In genomic region chr15:65087873-65088642, GRCh38 we compare ENCODE assay signal across 13 cellular contexts. TPM values are rescaled to one million over a fixed set of nuclear protein-coding genes. Genes with fewer than 3 reads are reported as not detected.
A peak's percentile ranks its signal among the peaks of the same experiment; 100 is the strongest.
DNase-seq lines count a peak whose midpoint lies in the region; ATAC-seq and TF ChIP-seq lines count a peak whose summit lies in the region.
"Had no signal": no experiment of that assay in that cellular context is flagged by ENCODE, and none has a peak within 500 bp of the region (broad histone marks: within the 10 kb centered on the region; RNA-seq: fewer than 3 reads in every experiment).

No MANE protein-coding gene starts in this region.

- TF ChIP-seq CTCF in endodermal cell (conservative IDR thresholded peaks at IDR 0.05) (no peak), lower lobe of right lung (IDR thresholded peaks at IDR 0.05) (no peak), GM20000 (IDR thresholded peaks at IDR 0.05; ENCODE audit: extremely low read depth, missing control alignments) (no peak)

- H3K27me3 ChIP-seq in HUES48 (ENCODE audit: control insufficient read depth, insufficient read depth, low read length) (no peaks in the 10 kb centered on the region), endodermal cell (ENCODE audit: control insufficient read depth, insufficient read depth, low read length, poor library complexity, severe bottlenecking) (no peaks in the 10 kb centered on the region), lower lobe of right lung (ENCODE audit: low read depth) (no peaks in the 10 kb centered on the region), stomach smooth muscle (ENCODE audit: control insufficient read depth in 1 of 2, insufficient read depth in 2 of 2, low read length in 2 of 2) (no peaks in the 10 kb centered on the region)
- peaks cover 8% of the 10 kb centered on the region for H3K27me3 ChIP-seq in CD8-positive, alpha-beta memory T cell (ENCODE audit: insufficient read depth, low read length, poor library complexity, severe bottlenecking)

- 91 to 99% methylated on average over 7 to 13 of the region's 13 CpGs for WGBS in endodermal cell (ENCODE audit: insufficient coverage in 1 of 2, insufficient read length in 1 of 2), 2 experiments

- peaks cover 59% of the 10 kb centered on the region for H3K4me1 Mint-ChIP-seq in endodermal cell
- peaks cover 0 to under 1% (median 0%) of the 10 kb centered on the region in 3 donors for H3K4me1 Mint-ChIP-seq in CD8-positive, alpha-beta memory T cell
- H3K4me1 Mint-ChIP-seq: activated CD4-positive, alpha-beta T cell treated with anti-CD3 and anti-CD28 coated beads for 36 hours; activated T-helper 17 cell treated with anti-CD3 and anti-CD28 coated beads, Interleukin-2, amount 50 U/mL, for 72 hours had no signal

- peaks cover 19% of the 10 kb centered on the region for H3K27me3 Mint-ChIP-seq in endodermal cell (ENCODE audit: insufficient read depth)
- peaks cover 9 to 24% of the 10 kb centered on the region in 2 donors for H3K27me3 Mint-ChIP-seq in CD8-positive, alpha-beta memory T cell
- H3K27me3 Mint-ChIP-seq: activated CD4-positive, alpha-beta T cell treated with anti-CD3 and anti-CD28 coated beads for 36 hours had no signal

- H3K9ac ChIP-seq in HUES48 (ENCODE audit: low read depth, low read length) (no peak overlapping the region), endodermal cell (ENCODE audit: extremely low read depth, low read length, poor library complexity, severe bottlenecking) (no peak overlapping the region), stomach smooth muscle (ENCODE audit: low read length in 2 of 2) (peak overlapping the region; percentile 62 to 86)
- H3K9ac ChIP-seq: SK-N-SH had no signal

- H3K27ac Mint-ChIP-seq in endodermal cell, result peak overlapping the region; percentile 52
- H3K27ac Mint-ChIP-seq in CD8-positive, alpha-beta memory T cell, result no peak overlapping the region
- H3K27ac Mint-ChIP-seq: activated CD4-positive, alpha-beta T cell treated with anti-CD3 and anti-CD28 coated beads for 36 hours; activated T-helper 17 cell treated with anti-CD3 and anti-CD28 coated beads, Interleukin-2, amount 50 U/mL, for 72 hours had no signal

- intact Hi-C loops in lower lobe of right lung (cut with DNase I), result no loop called here

- H3K4me3 Mint-ChIP-seq in endodermal cell, result no peak overlapping the region
- no peak overlapping the region for H3K4me3 Mint-ChIP-seq in CD8-positive, alpha-beta memory T cell
- H3K4me3 Mint-ChIP-seq: activated CD4-positive, alpha-beta T cell treated with anti-CD3 and anti-CD28 coated beads for 36 hours; activated T-helper 17 cell treated with anti-CD3 and anti-CD28 coated beads, Interleukin-2, amount 50 U/mL, for 72 hours had no signal

- H3K36me3 Mint-ChIP-seq in endodermal cell (ENCODE audit: low read depth), result no peaks in the 10 kb centered on the region
- no peaks in the 10 kb centered on the region for H3K36me3 Mint-ChIP-seq in CD8-positive, alpha-beta memory T cell

- DNase-seq in endodermal cell (no peak), lower lobe of right lung (peak; percentile 65), HCEC 1CT (no peak), GM20000 (ENCODE audit: low spot score) (no peak)
- no peak for DNase-seq in activated effector memory CD4-positive, alpha-beta T cell treated with Interleukin-2 at 50 U/mL for 16 hours
- DNase-seq in CD8-positive, alpha-beta memory T cell, result no peak
- DNase-seq: activated CD4-positive, alpha-beta T cell treated with anti-CD3 and anti-CD28 coated beads for 36 hours; GDM1; NCI-H1048; SK-N-SH had no signal

- H3K9me3 ChIP-seq in HUES48 (ENCODE audit: control insufficient read depth, insufficient read depth, low read length) (no peaks in the 10 kb centered on the region), endodermal cell (ENCODE audit: control insufficient read depth, low read length) (no peaks in the 10 kb centered on the region), lower lobe of right lung (no peaks in the 10 kb centered on the region), stomach smooth muscle (ENCODE audit: control insufficient read depth in 2 of 2, low read length in 2 of 2) (no peaks in the 10 kb centered on the region)
- H3K9me3 ChIP-seq in CD8-positive, alpha-beta memory T cell (ENCODE audit: low read length), result no peaks in the 10 kb centered on the region
- H3K9me3 ChIP-seq: SK-N-SH had no signal

- POLR2A ChIA-PET in CD8-positive, alpha-beta memory T cell (lab: Charles Lee), result no interaction called here

- H3K4me1 ChIP-seq in HUES48 (ENCODE audit: control insufficient read depth, insufficient read depth, low read length) (peaks cover 24% of the 10 kb centered on the region), endodermal cell (ENCODE audit: control insufficient read depth, insufficient read depth, low read length) (peaks cover 35% of the 10 kb centered on the region), lower lobe of right lung (peaks cover 59% of the 10 kb centered on the region), stomach smooth muscle (ENCODE audit: control insufficient read depth, insufficient read depth, low read length) (peaks cover 78% of the 10 kb centered on the region)
- no peaks in the 10 kb centered on the region for H3K4me1 ChIP-seq in CD8-positive, alpha-beta memory T cell (ENCODE audit: insufficient read depth, low read length)

- ATAC-seq in lower lobe of right lung, result peak; percentile 54 to 60
- ATAC-seq: activated CD4-positive, alpha-beta T cell treated with anti-CD3 and anti-CD28 coated beads for 36 hours; activated T-helper 17 cell treated with anti-CD3 and anti-CD28 coated beads, Interleukin-2, amount 50 U/mL, for 72 hours had no signal

- H3K4me3 ChIP-seq in HUES48 (ENCODE audit: low read depth, low read length) (no peak overlapping the region), endodermal cell (ENCODE audit: low read length) (no peak overlapping the region), lower lobe of right lung (no peak overlapping the region), stomach smooth muscle (ENCODE audit: low read length in 2 of 2) (peak overlapping the region in 1 of 2 donors; percentile 29)
- no peak overlapping the region for H3K4me3 ChIP-seq in CD8-positive, alpha-beta memory T cell (ENCODE audit: low read length)

- H3K9me3 Mint-ChIP-seq in endodermal cell, result no peaks in the 10 kb centered on the region
- H3K9me3 Mint-ChIP-seq in CD8-positive, alpha-beta memory T cell, result no peaks in the 10 kb centered on the region
- H3K9me3 Mint-ChIP-seq: activated T-helper 17 cell treated with anti-CD3 and anti-CD28 coated beads, Interleukin-2, amount 50 U/mL, for 72 hours had no signal

- CTCF ChIA-PET in CD8-positive, alpha-beta memory T cell (lab: Charles Lee), result interaction anchor here (2.1 kb wide), 1 partner anchor 10 kb away, joined by 5 read pairs; no protein-coding TSS in a partner anchor

- peak overlapping the region; percentile 33 for H3K27ac ChIP-seq in HUES48 (ENCODE audit: low read depth, low read length)
- no peak overlapping the region for H3K27ac ChIP-seq in endodermal cell (ENCODE audit: low read depth, low read length)
- H3K27ac ChIP-seq in lower lobe of right lung, result peak overlapping the region; percentile 81
- peak overlapping the region; percentile 99 for H3K27ac ChIP-seq in stomach smooth muscle (ENCODE audit: low read length)
- no peak overlapping the region for H3K27ac ChIP-seq in CD8-positive, alpha-beta memory T cell (ENCODE audit: low read depth, low read length)

- H3K36me3 ChIP-seq in HUES48 (ENCODE audit: control insufficient read depth, insufficient read depth, low read length), result no peaks in the 10 kb centered on the region
- H3K36me3 ChIP-seq in endodermal cell (ENCODE audit: control insufficient read depth, insufficient read depth, low read length), result no peaks in the 10 kb centered on the region
- peaks cover 4% of the 10 kb centered on the region for H3K36me3 ChIP-seq in lower lobe of right lung
- H3K36me3 ChIP-seq in stomach smooth muscle (ENCODE audit: control insufficient read depth in 2 of 2, insufficient read depth in 2 of 2, low read length in 2 of 2), result no peaks in the 10 kb centered on the region
- no peaks in the 10 kb centered on the region for H3K36me3 ChIP-seq in CD8-positive, alpha-beta memory T cell (ENCODE audit: insufficient read depth, low read length)

RNA-seq across cellular contexts. Expression of gene KBTBD13, which starts 11.5 kb away (rescaled TPM):
- total RNA-seq in endodermal cell (not detected), lower lobe of right lung (not detected)
- polyA plus RNA-seq in endodermal cell (2013, experiment 1 of 2), result not detected
- polyA plus RNA-seq in endodermal cell (2013, experiment 2 of 2), result not detected
- not detected for total RNA-seq in CD8-positive, alpha-beta memory T cell
- not detected for polyA plus RNA-seq in CD8-positive, alpha-beta memory T cell
- total RNA-seq: activated CD4-positive, alpha-beta T cell treated with anti-CD3 and anti-CD28 coated beads for 36 hours; activated T-helper 17 cell treated with anti-CD3 and anti-CD28 coated beads, Interleukin-2, amount 50 U/mL, for 72 hours had no signal
- polyA plus RNA-seq: SK-N-SH had no signal

RNA-seq across cellular contexts. Expression of gene RASL12, which starts 20.3 kb away (rescaled TPM):
- total RNA-seq in endodermal cell (10 to 100 TPM; 27.2 TPM), lower lobe of right lung (21.5 TPM)
- polyA plus RNA-seq in endodermal cell (2013, experiment 1 of 2), result 11.5 TPM
- polyA plus RNA-seq in endodermal cell (2013, experiment 2 of 2), result 11.1 TPM
- not detected for total RNA-seq in CD8-positive, alpha-beta memory T cell
- not detected for polyA plus RNA-seq in CD8-positive, alpha-beta memory T cell
- total RNA-seq: activated CD4-positive, alpha-beta T cell treated with anti-CD3 and anti-CD28 coated beads for 36 hours; activated T-helper 17 cell treated with anti-CD3 and anti-CD28 coated beads, Interleukin-2, amount 50 U/mL, for 72 hours had no signal
- polyA plus RNA-seq: SK-N-SH had no signal

RNA-seq across cellular contexts. Expression of gene UBAP1L, which starts 26.9 kb away (rescaled TPM):
- 1 to 10 TPM; 3.4 to 4.2 TPM for total RNA-seq in endodermal cell
- polyA plus RNA-seq in endodermal cell (2013, experiment 1 of 2), result 2.7 TPM
- 3.1 TPM for polyA plus RNA-seq in endodermal cell (2013, experiment 2 of 2)
- 4.1 TPM for total RNA-seq in lower lobe of right lung
- 1 to 10 TPM; 3.5 TPM for total RNA-seq in CD8-positive, alpha-beta memory T cell
- polyA plus RNA-seq in CD8-positive, alpha-beta memory T cell, result 0.45 TPM

RNA-seq across cellular contexts. Expression of gene SLC51B, which starts 42.9 kb away (rescaled TPM):
- total RNA-seq in endodermal cell, result not detected
- polyA plus RNA-seq in endodermal cell (2013, experiment 1 of 2), result not detected
- not detected for polyA plus RNA-seq in endodermal cell (2013, experiment 2 of 2)
- 3.2 TPM for total RNA-seq in lower lobe of right lung
- total RNA-seq in CD8-positive, alpha-beta memory T cell, result not detected
- not detected for polyA plus RNA-seq in CD8-positive, alpha-beta memory T cell
- total RNA-seq: activated CD4-positive, alpha-beta T cell treated with anti-CD3 and anti-CD28 coated beads for 36 hours; activated T-helper 17 cell treated with anti-CD3 and anti-CD28 coated beads, Interleukin-2, amount 50 U/mL, for 72 hours had no signal
- polyA plus RNA-seq: SK-N-SH had no signal

RNA-seq across cellular contexts. Expression of gene PDCD7, which starts 45.5 kb away (rescaled TPM):
- 10 to 100 TPM; 25.4 to 33.1 TPM for total RNA-seq in endodermal cell
- polyA plus RNA-seq in endodermal cell (2013, experiment 1 of 2), result 25.7 TPM
- polyA plus RNA-seq in endodermal cell (2013, experiment 2 of 2), result 20.7 TPM
- total RNA-seq in lower lobe of right lung, result 19.8 TPM
- total RNA-seq in CD8-positive, alpha-beta memory T cell, result 10 to 100 TPM; 33.6 to 39.6 TPM
- 21.7 TPM for polyA plus RNA-seq in CD8-positive, alpha-beta memory T cell

Comparison
In these comparisons a context has a peak if more than half of its experiments do, and no peak if none do; other contexts are left out.
1. H3K27ac ChIP-seq: peak in HUES48 (single experiment), lower lobe of right lung (single experiment) and stomach smooth muscle (single experiment); none in endodermal cell (single experiment) and CD8-positive, alpha-beta memory T cell (single experiment).
2. H3K9ac ChIP-seq: peak in stomach smooth muscle (2 of 2); none in HUES48 (single experiment) and endodermal cell (single experiment).
3. RNA of gene RASL12, which starts 20.3 kb away (total RNA-seq): 27.2 TPM in endodermal cell and 21.5 TPM in lower lobe of right lung (single experiment); not detected in CD8-positive, alpha-beta memory T cell; every median in the first group is over 10 times any median in the second.